9 cellular contexts compared by ENCODE assay signal in genomic region chr10:2985729-2986232, GRCh38.
DNase-seq lines count a peak whose midpoint lies in the region; ATAC-seq, FAIRE-seq and TF ChIP-seq lines count a peak whose summit lies in the region.
"Had no signal": no experiment of that assay in that cellular context is flagged by ENCODE, and none has a peak within 500 bp of the region (broad histone marks: within the 10 kb centered on the region; RNA-seq: fewer than 3 reads in every experiment).

No MANE protein-coding gene starts in this region.

- no peak for TF ChIP-seq RAD21 in H1 (IDR thresholded peaks at IDR 0.05 in 1 of 2, conservative IDR thresholded peaks at IDR 0.05 in 1 of 2; ENCODE audit: low read depth in 2 of 2, low read length in 2 of 2)

- H2BK20ac ChIP-seq in H1 (ENCODE audit: low read length): no peak overlapping the region

- H3K23ac ChIP-seq in H1 (ENCODE audit: insufficient read length): no peak overlapping the region

- H2AK5ac ChIP-seq in H1 (ENCODE audit: low read depth, low read length): no peak overlapping the region

- H3K27ac Mint-ChIP-seq in osteocyte (ENCODE audit: unreplicated experiment): peak overlapping the region; percentile 2

- peak overlapping the region; percentile 63; the same call in 1 of the 2 replicates for H2AFZ ChIP-seq in H1 (ENCODE audit: low read length)

- POLR2A ChIA-PET in H1 (lab: Charles Lee; ENCODE audit: partially characterized antibody): interaction anchor here (1.3 kb wide), 1 partner anchor 82 kb away, joined by 3 read pairs; no protein-coding TSS in a partner anchor

- H4K5ac ChIP-seq in H1 (ENCODE audit: insufficient read length, low read depth, low read length): no peak overlapping the region

- no peaks in the 10 kb centered on the region for H3K27me3 ChIP-seq in H1 (replicated peaks in 1 of 4; ENCODE audit: control insufficient read depth in 3 of 4, extremely low read depth in 1 of 4, insufficient read depth in 3 of 4, low read length in 3 of 4)

- no peak for TF ChIP-seq POLR2A in H1 (IDR thresholded peaks at IDR 0.05; ENCODE audit: control extremely low read depth in 1 of 2, low read depth in 2 of 2, low read length in 2 of 2)

- FAIRE-seq in H1 (lab: Jason Lieb, UNC) (no peak), frontal cortex (lab: Jason Lieb, UNC) (no peak)

- H3K9me3 Mint-ChIP-seq in osteocyte (ENCODE audit: unreplicated experiment): no peaks in the 10 kb centered on the region

- H3K14ac ChIP-seq in H1 (ENCODE audit: insufficient read length): no peak overlapping the region

- no peak overlapping the region for H3K27ac ChIP-seq in H1 (ENCODE audit: low read depth, low read length)
- H3K27ac ChIP-seq: thoracic aorta had no signal

- peaks cover 0 to 5% (median 1%) of the 10 kb centered on the region in 4 experiments; a peak in 2 of 7 replicates for H3K4me1 ChIP-seq in H1 (replicated peaks in 1 of 4; ENCODE audit: control insufficient read depth in 3 of 4, insufficient read depth in 4 of 4, low read length in 3 of 4)

- H3K79me2 ChIP-seq in H1 (ENCODE audit: control insufficient read depth in 1 of 2, insufficient read depth in 2 of 2, low read length in 2 of 2): no peaks in the 10 kb centered on the region

- peaks cover 26% of the 10 kb centered on the region for H3K4me1 Mint-ChIP-seq in osteocyte (ENCODE audit: unreplicated experiment)

- ATAC-seq in HG03432 (IDR thresholded peaks at IDR 0.05; ENCODE audit: unreplicated experiment): no peak
- no peak for ATAC-seq in GM21576 (IDR thresholded peaks at IDR 0.05; ENCODE audit: unreplicated experiment)
- ATAC-seq in GM18867 (IDR thresholded peaks at IDR 0.05; ENCODE audit: unreplicated experiment): no peak

- H3K23me2 ChIP-seq in H1 (ENCODE audit: low read depth, low read length): no peaks in the 10 kb centered on the region

- H3K4me3 Mint-ChIP-seq in osteocyte (ENCODE audit: unreplicated experiment): no peak overlapping the region

- no peak overlapping the region for H3K4me2 ChIP-seq in H1 (ENCODE audit: insufficient read depth in 1 of 2, low read depth in 2 of 2, low read length in 2 of 2)

- peaks cover 3 to 5% of the 10 kb centered on the region in 2 experiments; a peak in 1 of 4 replicates for H3K9me3 ChIP-seq in H1 (ENCODE audit: insufficient read depth in 2 of 2, low read depth in 1 of 2, low read length in 1 of 2)

- no peaks in the 10 kb centered on the region for H3K27me3 Mint-ChIP-seq in osteocyte (ENCODE audit: unreplicated experiment)

- CTCF ChIA-PET in H1 (lab: Charles Lee; ENCODE audit: partially characterized antibody): interaction anchor here (0.7 to 2.6 kb wide), 3 partner anchors 11 to 64 kb away, joined by 3 to 12 read pairs (median 3); no protein-coding TSS in a partner anchor

- H3K4me3 ChIP-seq in H1 (ENCODE audit: extremely low read depth in 1 of 4, insufficient read depth in 2 of 4, low read depth in 3 of 4, low read length in 4 of 4): no peak overlapping the region
- H3K4me3 ChIP-seq: thoracic aorta had no signal

- H4K8ac ChIP-seq in H1 (ENCODE audit: extremely low read depth, insufficient read depth, low read length): no peak overlapping the region

- no peaks in the 10 kb centered on the region for H3K36me3 Mint-ChIP-seq in osteocyte (ENCODE audit: unreplicated experiment)

- H3K36me3 ChIP-seq in H1 (ENCODE audit: control insufficient read depth in 2 of 4, insufficient read depth in 4 of 4, low read length in 3 of 4): no peaks in the 10 kb centered on the region
- H3K36me3 ChIP-seq: thoracic aorta had no signal

- no peak overlapping the region for H3K4ac ChIP-seq in H1 (replicated peaks; ENCODE audit: insufficient read length, low read depth, low read length)

- H3K18ac ChIP-seq in H1 (ENCODE audit: extremely low read depth, low read length): peak overlapping the region; percentile 38; the same call in 1 of the 2 replicates

- no peak for TF ChIP-seq EP300 in H1 (IDR thresholded peaks at IDR 0.05; ENCODE audit: borderline replicate concordance in 1 of 2, low read depth in 2 of 2, low read length in 2 of 2)

- H3K79me1 ChIP-seq in H1 (ENCODE audit: low read depth, low read length): no peaks in the 10 kb centered on the region

- no peak overlapping the region for H4K91ac ChIP-seq in H1 (replicated peaks; ENCODE audit: insufficient read length, low read length)

- H3K9ac ChIP-seq in H1 (replicated peaks in 1 of 4; ENCODE audit: extremely low read depth in 1 of 4, low read depth in 3 of 4, low read length in 3 of 4): no peak overlapping the region

- H2BK5ac ChIP-seq in H1 (ENCODE audit: low read depth, low read length): no peak overlapping the region

- DNase-seq in EL (peak; percentile 56), NCI-H69 (lab: John Stamatoyannopoulos, UW) (peak; percentile 83), H1 (ENCODE audit: low read depth in 1 of 2, low spot score in 2 of 2) (peak in 1 of 2 experiments; percentile 31), osteocyte (ENCODE audit: extremely low spot score, unreplicated experiment) (no peak), frontal cortex (ENCODE audit: low spot score in 2 of 2) (no peak)

- no peaks in the 10 kb centered on the region for H4K20me1 ChIP-seq in H1 (replicated peaks in 1 of 2; ENCODE audit: control insufficient read depth in 1 of 2, insufficient read depth in 2 of 2, low read length in 2 of 2)

- H3K56ac ChIP-seq in H1 (replicated peaks; ENCODE audit: insufficient read length, low read depth, low read length): no peak overlapping the region

- H2BK15ac ChIP-seq in H1 (ENCODE audit: low read length): no peak overlapping the region

- H2BK120ac ChIP-seq in H1 (replicated peaks; ENCODE audit: low read depth, low read length): no peak overlapping the region

- no peak overlapping the region for H2BK12ac ChIP-seq in H1 (ENCODE audit: low read depth, low read length)

- TF ChIP-seq CTCF in H1 (IDR thresholded peaks at IDR 0.05; ENCODE audit: control extremely low read depth in 1 of 3, insufficient read depth in 1 of 3, low read depth in 1 of 3, low read length in 3 of 3): no peak
- TF ChIP-seq CTCF in osteocyte (IDR thresholded peaks at IDR 0.05): no peak

- WGBS in H1 (ENCODE audit: extremely low coverage in 1 of 2, insufficient coverage in 1 of 2, insufficient read length in 1 of 2, insufficient replicate concordance in 2 of 2, low coverage in 1 of 2, low lambda C conversion rate in 2 of 2, missing lambda C conversion rate in 1 of 2), 2 experiments: 78% methylated on average over 11 of the region's 11 CpGs; no CpG with 5 or more reads in 1 of the 2 experiments

TF ChIP-seq in H1, 55 proteins besides CTCF, POLR2A, EP300 and RAD21:
- no peak for TF ChIP-seq SIRT6 (IDR thresholded peaks at IDR 0.05; ENCODE audit: low read length)
- no peak for TF ChIP-seq CHD2 (IDR thresholded peaks at IDR 0.05; ENCODE audit: low read length)
TF ChIP-seq in H1: peak in this region for 0.

Comparison
In these comparisons a context has a peak if more than half of its experiments do, and no peak if none do; other contexts are left out.
1. DNase-seq: peak in EL (single experiment) and NCI-H69 (single experiment); none in osteocyte (single experiment) and frontal cortex (0 of 2).